In the genomic region with DNA sequence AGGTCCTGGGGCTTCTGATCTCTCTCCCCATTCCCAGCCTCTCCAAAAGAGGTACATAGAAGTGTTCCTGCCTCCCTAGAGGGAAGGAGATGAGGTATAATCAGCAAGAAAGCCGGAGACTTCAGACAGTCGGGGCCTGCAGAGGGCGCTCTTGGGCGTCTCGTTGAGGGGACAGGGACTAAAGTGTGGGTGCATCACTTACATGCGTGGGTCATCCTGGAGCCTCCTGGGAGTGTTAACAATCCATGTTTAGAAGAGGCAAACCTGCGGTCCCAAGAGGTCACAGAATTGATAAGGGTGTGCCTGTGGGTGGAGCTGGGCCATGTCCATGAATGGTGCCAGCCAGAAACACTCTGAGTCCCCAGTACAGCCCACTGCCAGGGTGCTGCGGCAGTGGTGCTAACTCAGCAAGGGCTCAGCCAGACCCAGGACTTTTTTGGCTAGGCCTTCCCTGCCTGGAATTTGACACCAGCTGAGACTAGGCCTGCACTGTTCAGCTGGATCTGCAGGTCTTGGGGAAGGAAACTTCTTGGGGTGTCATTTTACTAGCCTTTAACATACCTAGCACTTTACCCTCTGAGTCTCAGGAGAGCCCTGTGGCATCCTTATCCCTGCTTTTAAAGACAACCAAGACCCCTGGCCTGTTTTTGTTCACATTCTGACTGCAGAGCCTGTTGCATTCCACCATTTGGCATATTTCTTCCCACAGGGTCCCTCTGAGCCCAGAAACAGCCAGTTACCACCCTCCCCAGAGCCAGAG, we compare ENCODE assay signal across 8 cellular contexts. TPM values are rescaled to one million over a fixed set of nuclear protein-coding genes. Genes with fewer than 3 reads are reported as not detected.
DNase-seq lines count a peak whose midpoint lies in the region; ATAC-seq and TF ChIP-seq lines count a peak whose summit lies in the region.

No MANE protein-coding gene starts in this region.

- TF ChIP-seq CTCF in A673 (conservative IDR thresholded peaks at IDR 0.05; ENCODE audit: low read depth, low read length) (peak; percentile 83), WERI-Rb-1 (IDR thresholded peaks at IDR 0.05; ENCODE audit: low read depth, low read length) (peak; percentile 75), neutrophil (IDR thresholded peaks at IDR 0.05) (no peak)

- DNase-seq in A673 (ENCODE audit: low spot score) (peak; percentile 62), HAP-1 (ENCODE audit: low spot score in 2 of 2) (peak; percentile 2 to 79), WERI-Rb-1 (peak; percentile 66), AG08396 (ENCODE audit: low spot score) (no peak), SW 1271 (lab: John Stamatoyannopoulos, UW) (no peak)
- DNase-seq in effector CD4-positive, alpha-beta T cell = peak; percentile 37

- H3K36me3 ChIP-seq in A673 (ENCODE audit: insufficient read depth, low read length, poor library complexity, severe bottlenecking) (peaks cover 16% of the 10 kb centered on the region), HAP-1 (replicated peaks) (peaks cover 65% of the 10 kb centered on the region), WERI-Rb-1 (peaks cover 50% of the 10 kb centered on the region), neutrophil (peaks cover 7% of the 10 kb centered on the region)

- BruUV-seq in A673 (replicated peaks; lab: Mats Ljungman, UMichigan) = no TSS peak

- intact Hi-C loops in A673 (cut with micrococcal nuclease; ENCODE audit: unreplicated experiment) = no loop called here

- H3K27me3 ChIP-seq in A673 (replicated peaks; ENCODE audit: insufficient read depth, low read depth, low read length, poor library complexity) (no peaks in the 10 kb centered on the region), HAP-1 (ENCODE audit: low read depth) (no peaks in the 10 kb centered on the region), WERI-Rb-1 (ENCODE audit: insufficient read depth, low read depth, severe bottlenecking) (no peaks in the 10 kb centered on the region), neutrophil (no peaks in the 10 kb centered on the region)

- peaks cover 17% of the 10 kb centered on the region for H3K4me1 ChIP-seq in A673 (ENCODE audit: insufficient read depth, low read length, poor library complexity, severe bottlenecking)
- peaks cover 14% of the 10 kb centered on the region for H3K4me1 ChIP-seq in HAP-1
- H3K4me1 ChIP-seq in neutrophil (ENCODE audit: control insufficient read depth in 1 of 2, insufficient read depth in 1 of 2, low read depth in 1 of 2, low read length in 1 of 2) = peaks cover 47 to 51% of the 10 kb centered on the region in 2 experiments

- in situ Hi-C loops in HAP-1 (cut with MboI; ENCODE audit: low sequenced_read_pairs) = no loop called here

- H3K9me3 ChIP-seq in A673 (ENCODE audit: low read depth, low read length, poor library complexity, severe bottlenecking) = no peaks in the 10 kb centered on the region
- no peaks in the 10 kb centered on the region for H3K9me3 ChIP-seq in HAP-1
- no peaks in the 10 kb centered on the region for H3K9me3 ChIP-seq in WERI-Rb-1 (ENCODE audit: severe bottlenecking)
- no peaks in the 10 kb centered on the region for H3K9me3 ChIP-seq in neutrophil

- peak overlapping the region; percentile 24 for H3K27ac ChIP-seq in A673 (ENCODE audit: low read depth, low read length, poor library complexity, severe bottlenecking)
- H3K27ac ChIP-seq in WERI-Rb-1 = no peak overlapping the region
- H3K27ac ChIP-seq in neutrophil = peak overlapping the region; percentile 68

- no peak for ATAC-seq in HG03025 (IDR thresholded peaks at IDR 0.05; ENCODE audit: low FRiP score, unreplicated experiment)

- H3K4me3 ChIP-seq in A673 (ENCODE audit: low read depth, low read length, poor library complexity, severe bottlenecking) = no peak overlapping the region
- no peak overlapping the region for H3K4me3 ChIP-seq in HAP-1
- H3K4me3 ChIP-seq in WERI-Rb-1 (ENCODE audit: low read depth, low read length) = no peak overlapping the region
- H3K4me3 ChIP-seq in neutrophil (ENCODE audit: low read depth in 1 of 2, low read length in 1 of 2) = no peak overlapping the region

- POLR2A ChIA-PET in A673 (lab: Charles Lee; ENCODE audit: low non-redundant PET) = no interaction called here

- CTCF ChIA-PET in A673 (lab: Charles Lee) = no interaction called here

RNA-seq across cellular contexts. Expression of a gene that starts 5.5 kb away (rescaled TPM):
- 33.8 and 37.0 TPM in 2 replicates for total RNA-seq in A673 (2021)

RNA-seq across cellular contexts. Expression of a gene that starts 8.3 kb away (rescaled TPM):
- total RNA-seq in A673 (2021) = 1.3 and 2.3 TPM in 2 replicates

RNA-seq across cellular contexts. Expression of a gene that starts 17.8 kb away (rescaled TPM):
- 50.1 and 55.3 TPM in 2 replicates for total RNA-seq in A673 (2021)

RNA-seq across cellular contexts. Expression of a gene that starts 41.5 kb away (rescaled TPM):
- 46.8 and 49.3 TPM in 2 replicates for total RNA-seq in A673 (2021)

RNA-seq across cellular contexts. Expression of a gene that starts 56.8 kb away (rescaled TPM):
- total RNA-seq in A673 (2021) = 111 and 118 TPM in 2 replicates

Comparison
In these comparisons a context has a peak if more than half of its experiments do, and no peak if none do; other contexts are left out.
1. DNase-seq: peak in A673 (single experiment), HAP-1 (2 of 2), WERI-Rb-1 (single experiment) and effector CD4-positive, alpha-beta T cell (single experiment); none in AG08396 (single experiment) and SW 1271 (0 of 2).